ENCODE assay signal across 15 cellular contexts in genomic region chr20:36770680-36771079, GRCh38. TPM values are rescaled to one million over a fixed set of nuclear protein-coding genes. Genes with fewer than 3 reads are reported as not detected.
DNase-seq lines count a peak whose midpoint lies in the region; ATAC-seq and TF ChIP-seq lines count a peak whose summit lies in the region.
"Had no signal": no experiment of that assay in that cellular context is flagged by ENCODE, and none has a peak within 500 bp of the region (broad histone marks: within the 10 kb centered on the region; RNA-seq: fewer than 3 reads in every experiment).

No MANE protein-coding gene starts in this region.

- H3K36me3 ChIP-seq in CD4-positive, CD25-positive, alpha-beta regulatory T cell (ENCODE audit: control insufficient read depth, insufficient read depth, low read length), result no peaks in the 10 kb centered on the region
- H3K36me3 ChIP-seq in DOHH2 (ENCODE audit: control insufficient read depth, low read length) (peaks cover 53% of the 10 kb centered on the region), neural progenitor cell (peaks cover 10% of the 10 kb centered on the region)

- H4K20me1 ChIP-seq in DOHH2 (ENCODE audit: control insufficient read depth, insufficient read depth, low read depth, low read length) (no peaks in the 10 kb centered on the region), neural progenitor cell (ENCODE audit: low read depth) (no peaks in the 10 kb centered on the region)

- H3K9me3 ChIP-seq in CD4-positive, CD25-positive, alpha-beta regulatory T cell (ENCODE audit: control insufficient read depth in 2 of 2, low read length in 2 of 2), result no peaks in the 10 kb centered on the region
- H3K9me3 ChIP-seq in DOHH2 (ENCODE audit: control insufficient read depth, insufficient read depth, low read length), result no peaks in the 10 kb centered on the region
- H3K9me3 ChIP-seq in neural progenitor cell (ENCODE audit: low read depth), result no peaks in the 10 kb centered on the region
- H3K9me3 ChIP-seq: BE2C, Caco-2 had no signal

- peaks cover 6% of the 10 kb centered on the region for H3K27me3 Mint-ChIP-seq in CD4-positive, CD25-positive, alpha-beta regulatory T cell
- no peaks in the 10 kb centered on the region for H3K27me3 Mint-ChIP-seq in activated T-helper 2 cell treated with anti-CD3 and anti-CD28 coated beads, Interferon-gamma antibody, Interleukin-2, Interleukin-4, amounts not matched to agents 10 μg/mL and 5 μg/mL and 100 μg/mL, durations not matched to agents 14 hours and 24 hours and 36 hours (ENCODE audit: low read depth)
- peaks cover 5% of the 10 kb centered on the region for H3K27me3 Mint-ChIP-seq in neural progenitor cell (ENCODE audit: insufficient read depth, low read depth)

- ATAC-seq in CD4-positive, CD25-positive, alpha-beta regulatory T cell (ENCODE audit: low read depth in 2 of 2), result no peak
- ATAC-seq in esophagus mucosa, result no peak
- ATAC-seq: HCT116 had no signal

- H3K79me2 ChIP-seq in DOHH2 (ENCODE audit: control insufficient read depth, low read length), result peaks cover 45% of the 10 kb centered on the region
- peaks cover 22% of the 10 kb centered on the region for H3K79me2 ChIP-seq in neural progenitor cell (ENCODE audit: low read depth)

- peaks cover 17% of the 10 kb centered on the region for H3K4me1 ChIP-seq in CD4-positive, CD25-positive, alpha-beta regulatory T cell (ENCODE audit: control insufficient read depth, insufficient read depth, low read length, poor library complexity, severe bottlenecking)
- H3K4me1 ChIP-seq in DOHH2 (ENCODE audit: control insufficient read depth, low read length) (peaks cover 31% of the 10 kb centered on the region), neural progenitor cell (peaks cover 6% of the 10 kb centered on the region)
- H3K4me1 ChIP-seq: BE2C had no signal

- H3K9me2 ChIP-seq in DOHH2 (replicated peaks; ENCODE audit: control insufficient read depth, low read length), result no peaks in the 10 kb centered on the region

- peak overlapping the region in 2 of 4 donors; percentile 18 to 97 for H3K4me3 Mint-ChIP-seq in CD4-positive, CD25-positive, alpha-beta regulatory T cell
- no peak overlapping the region for H3K4me3 Mint-ChIP-seq in activated T-helper 2 cell treated with anti-CD3 and anti-CD28 coated beads, Interferon-gamma antibody, Interleukin-2, Interleukin-4, amounts not matched to agents 10 μg/mL and 5 μg/mL and 100 μg/mL, durations not matched to agents 14 hours and 24 hours and 36 hours (ENCODE audit: low read depth)
- H3K4me3 Mint-ChIP-seq in neural progenitor cell, result no peak overlapping the region

- no peak overlapping the region for H3K4me3 ChIP-seq in CD4-positive, CD25-positive, alpha-beta regulatory T cell (ENCODE audit: low read depth, low read length)
- H3K4me3 ChIP-seq in DOHH2 (ENCODE audit: low read length) (no peak overlapping the region), neural progenitor cell (no peak overlapping the region)
- H3K4me3 ChIP-seq: GM12878 had no signal

- H3K9me3 Mint-ChIP-seq in CD4-positive, CD25-positive, alpha-beta regulatory T cell, result no peaks in the 10 kb centered on the region
- no peaks in the 10 kb centered on the region for H3K9me3 Mint-ChIP-seq in activated T-helper 2 cell treated with anti-CD3 and anti-CD28 coated beads, Interferon-gamma antibody, Interleukin-2, Interleukin-4, amounts not matched to agents 10 μg/mL and 5 μg/mL and 100 μg/mL, durations not matched to agents 14 hours and 24 hours and 36 hours
- no peaks in the 10 kb centered on the region for H3K9me3 Mint-ChIP-seq in neural progenitor cell

- H3K27me3 ChIP-seq in CD4-positive, CD25-positive, alpha-beta regulatory T cell (ENCODE audit: control insufficient read depth, insufficient read depth, low read length), result no peaks in the 10 kb centered on the region
- no peaks in the 10 kb centered on the region for H3K27me3 ChIP-seq in DOHH2 (ENCODE audit: control insufficient read depth, low read length)
- no peaks in the 10 kb centered on the region for H3K27me3 ChIP-seq in neural progenitor cell
- H3K27me3 ChIP-seq: BE2C had no signal

- no peak for DNase-seq in CD4-positive, CD25-positive, alpha-beta regulatory T cell
- no peak for DNase-seq in activated T-helper 2 cell treated with anti-CD3 and anti-CD28 coated beads, Interferon-gamma antibody, Interleukin-2, Interleukin-4, amounts not matched to agents 10 μg/mL and 5 μg/mL and 100 μg/mL, durations not matched to agents 14 hours and 24 hours and 36 hours (ENCODE audit: low spot score)
- DNase-seq in neural progenitor cell (ENCODE audit: low spot score), result no peak
- DNase-seq in COLO668 (lab: John Stamatoyannopoulos, UW; ENCODE audit: unreplicated experiment), result no peak
- DNase-seq in T-helper 1 cell, result no peak
- DNase-seq: BE2C, Caco-2, IMR-90, NCI-H1417 treated with DMSO at 0.1 percent for 48 hours, NCI-H2081, NCI-H510A treated with DMSO at 0.1 percent for 48 hours had no signal

- no peak overlapping the region for H2AFZ ChIP-seq in neural progenitor cell (replicated peaks)

- TF ChIP-seq CTCF in DOHH2 (IDR thresholded peaks at IDR 0.05; ENCODE audit: low read depth, low read length, poor library complexity, severe bottlenecking) (no peak), neural progenitor cell (IDR thresholded peaks at IDR 0.05) (no peak)

- peaks cover 14 to 35% (median 25%) of the 10 kb centered on the region in 4 donors for H3K4me1 Mint-ChIP-seq in CD4-positive, CD25-positive, alpha-beta regulatory T cell
- H3K4me1 Mint-ChIP-seq in activated T-helper 2 cell treated with anti-CD3 and anti-CD28 coated beads, Interferon-gamma antibody, Interleukin-2, Interleukin-4, amounts not matched to agents 10 μg/mL and 5 μg/mL and 100 μg/mL, durations not matched to agents 14 hours and 24 hours and 36 hours (ENCODE audit: low read depth), result peaks cover 26% of the 10 kb centered on the region
- peaks cover 19% of the 10 kb centered on the region for H3K4me1 Mint-ChIP-seq in neural progenitor cell

- no peaks in the 10 kb centered on the region for H3F3A ChIP-seq in DOHH2 (ENCODE audit: control insufficient read depth, insufficient read depth)
- H3F3A ChIP-seq in neural progenitor cell (ENCODE audit: low read depth), result peaks cover 13% of the 10 kb centered on the region

- peak overlapping the region; percentile 30 for H3K9ac ChIP-seq in neural progenitor cell

- H3K4me2 ChIP-seq in DOHH2 (ENCODE audit: low read length) (peak overlapping the region; percentile 91; the same call in 1 of the 2 replicates), neural progenitor cell (no peak overlapping the region)

- intact Hi-C loops in activated T-helper 2 cell treated with anti-CD3 and anti-CD28 coated beads, Interferon-gamma antibody, Interleukin-2, Interleukin-4, amounts not matched to agents 10 μg/mL and 5 μg/mL and 100 μg/mL, durations not matched to agents 14 hours and 24 hours and 36 hours (cut with micrococcal nuclease), result no loop called here

- H3K27ac Mint-ChIP-seq in CD4-positive, CD25-positive, alpha-beta regulatory T cell, result peak overlapping the region in 2 of 3 donors; percentile 4 to 63
- H3K27ac Mint-ChIP-seq in activated T-helper 2 cell treated with anti-CD3 and anti-CD28 coated beads, Interferon-gamma antibody, Interleukin-2, Interleukin-4, amounts not matched to agents 10 μg/mL and 5 μg/mL and 100 μg/mL, durations not matched to agents 14 hours and 24 hours and 36 hours, result peak overlapping the region; percentile 36
- no peak overlapping the region for H3K27ac Mint-ChIP-seq in neural progenitor cell

- peaks cover 3% of the 10 kb centered on the region for H3K36me3 Mint-ChIP-seq in CD4-positive, CD25-positive, alpha-beta regulatory T cell
- peaks cover 19% of the 10 kb centered on the region for H3K36me3 Mint-ChIP-seq in activated T-helper 2 cell treated with anti-CD3 and anti-CD28 coated beads, Interferon-gamma antibody, Interleukin-2, Interleukin-4, amounts not matched to agents 10 μg/mL and 5 μg/mL and 100 μg/mL, durations not matched to agents 14 hours and 24 hours and 36 hours (ENCODE audit: low read depth)
- H3K36me3 Mint-ChIP-seq in neural progenitor cell, result peaks cover 5% of the 10 kb centered on the region

- H3K27ac ChIP-seq in CD4-positive, CD25-positive, alpha-beta regulatory T cell (ENCODE audit: insufficient read depth, low read length, poor library complexity, severe bottlenecking), result no peak overlapping the region
- no peak overlapping the region for H3K27ac ChIP-seq in DOHH2 (ENCODE audit: low read depth, low read length)
- no peak overlapping the region for H3K27ac ChIP-seq in neural progenitor cell

RNA-seq across cellular contexts. Expression of gene DSN1, which starts 2.9 kb away (rescaled TPM):
- 12.2 TPM for total RNA-seq in CD4-positive, CD25-positive, alpha-beta regulatory T cell
- polyA plus RNA-seq in CD4-positive, CD25-positive, alpha-beta regulatory T cell, result 10 to 100 TPM; 11.8 to 17.9 (median 13.8) TPM
- total RNA-seq in activated T-helper 2 cell treated with anti-CD3 and anti-CD28 coated beads, Interferon-gamma antibody, Interleukin-2, Interleukin-4, amounts not matched to agents 10 μg/mL and 5 μg/mL and 100 μg/mL, durations not matched to agents 14 hours and 24 hours and 36 hours, result 24.0 and 28.6 TPM in 2 replicates
- total RNA-seq in neural progenitor cell (ENCODE audit: low replicate concordance) (34.4 and 48.2 TPM in 2 replicates), esophagus mucosa (8.9 TPM)

RNA-seq across cellular contexts. Expression of gene NDRG3, which starts 24.8 kb away (rescaled TPM):
- 26.7 TPM for total RNA-seq in CD4-positive, CD25-positive, alpha-beta regulatory T cell
- 10 to 100 TPM; 46.8 to 57.2 (median 55.1) TPM for polyA plus RNA-seq in CD4-positive, CD25-positive, alpha-beta regulatory T cell
- total RNA-seq in activated T-helper 2 cell treated with anti-CD3 and anti-CD28 coated beads, Interferon-gamma antibody, Interleukin-2, Interleukin-4, amounts not matched to agents 10 μg/mL and 5 μg/mL and 100 μg/mL, durations not matched to agents 14 hours and 24 hours and 36 hours, result 26.0 and 26.8 TPM in 2 replicates
- total RNA-seq in neural progenitor cell (ENCODE audit: low replicate concordance) (23.8 and 25.3 TPM in 2 replicates), esophagus mucosa (15.3 TPM)
